In the genomic region with DNA sequence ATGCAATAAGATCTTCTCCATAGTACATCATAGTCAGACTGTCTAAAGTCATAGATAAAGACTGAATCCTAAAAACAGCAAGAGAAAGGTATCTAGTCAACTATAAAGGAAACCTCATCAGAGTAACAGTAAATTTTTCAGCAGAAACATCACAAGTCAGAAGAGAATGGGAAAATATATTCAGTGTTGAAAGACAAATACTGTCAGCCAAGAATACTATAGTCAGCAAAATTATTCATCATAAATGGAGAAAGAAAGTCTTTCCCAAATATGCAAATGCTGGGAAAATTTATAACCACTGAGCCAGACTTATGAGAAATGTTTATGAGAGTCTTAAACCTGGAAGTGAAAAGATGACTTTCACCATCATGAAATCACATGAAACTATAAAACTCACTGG, we compare ENCODE assay signal across 20 cellular contexts.
DNase-seq lines count a peak whose midpoint lies in the region; ATAC-seq, FAIRE-seq and TF ChIP-seq lines count a peak whose summit lies in the region.
"Had no signal": no experiment of that assay in that cellular context is flagged by ENCODE, and none has a peak within 500 bp of the region (broad histone marks: within the 10 kb centered on the region; RNA-seq: fewer than 3 reads in every experiment).

No MANE protein-coding gene starts in this region.

- peaks cover 3% of the 10 kb centered on the region for H3K36me3 Mint-ChIP-seq in astrocyte (ENCODE audit: low read depth, unreplicated experiment)
- H3K36me3 Mint-ChIP-seq: CD8-positive, alpha-beta T cell had no signal

- no peak overlapping the region for H3K27ac Mint-ChIP-seq in astrocyte (ENCODE audit: unreplicated experiment)
- H3K27ac Mint-ChIP-seq: B cell; CD4-positive, alpha-beta T cell; CD8-positive, alpha-beta T cell had no signal

- H3K27ac ChIP-seq in A549 (no peak overlapping the region), HEK293 (ENCODE audit: extremely low read depth, low read depth, low read length) (no peak overlapping the region), astrocyte (ENCODE audit: low read depth, low read length) (no peak overlapping the region), aorta (ENCODE audit: low read depth in 1 of 2, low read length in 2 of 2) (no peak overlapping the region)
- H3K27ac ChIP-seq: BLaER1 treated with 17β-estradiol and CSF1 and Interleukin-3, amounts not matched to agents 10 nM and 100 nM; C4-2B had no signal

- no peak for TF ChIP-seq EP300 in A549 (IDR thresholded peaks at IDR 0.05)

- no peaks in the 10 kb centered on the region for H3K27me3 ChIP-seq in astrocyte (ENCODE audit: insufficient read depth, low read length)
- no peaks in the 10 kb centered on the region for H3K27me3 ChIP-seq in aorta (ENCODE audit: control insufficient read depth in 1 of 2, insufficient read depth in 2 of 2, low read length in 1 of 2)
- H3K27me3 ChIP-seq: BLaER1 treated with 17β-estradiol and CSF1 and Interleukin-3, amounts not matched to agents 10 nM and 100 nM had no signal

- no peaks in the 10 kb centered on the region for H3K36me3 ChIP-seq in HEK293 (ENCODE audit: control insufficient read depth in 2 of 2, insufficient read depth in 1 of 2, low read length in 2 of 2)
- H3K36me3 ChIP-seq in astrocyte (ENCODE audit: insufficient read depth, low read length), result no peaks in the 10 kb centered on the region
- H3K36me3 ChIP-seq in aorta (ENCODE audit: control insufficient read depth in 1 of 2, insufficient read depth in 2 of 2, low read length in 1 of 2), result no peaks in the 10 kb centered on the region
- H3K36me3 ChIP-seq: BLaER1 treated with 17β-estradiol and CSF1 and Interleukin-3, amounts not matched to agents 10 nM and 100 nM had no signal

- H2AFZ ChIP-seq in astrocyte (ENCODE audit: low read depth, low read length), result no peak overlapping the region

- H3K9me3 ChIP-seq in A549, result no peaks in the 10 kb centered on the region
- no peaks in the 10 kb centered on the region for H3K9me3 ChIP-seq in HEK293 (ENCODE audit: control insufficient read depth, insufficient read depth, low read depth, low read length)
- no peaks in the 10 kb centered on the region for H3K9me3 ChIP-seq in astrocyte (ENCODE audit: insufficient read depth, low read depth, low read length)
- no peaks in the 10 kb centered on the region for H3K9me3 ChIP-seq in aorta (ENCODE audit: control insufficient read depth, low read length)

- TF ChIP-seq CTCF in A549 (IDR thresholded peaks at IDR 0.05) (no peak), HEK293 (tag by site-specific recombination; IDR thresholded peaks at IDR 0.05) (no peak), astrocyte (IDR thresholded peaks at IDR 0.05; ENCODE audit: insufficient read depth, low read depth, low read length) (no peak)

- no peak for TF ChIP-seq POLR2A in A549 (IDR thresholded peaks at IDR 0.05; ENCODE audit: low read length)

- H3K4me3 ChIP-seq in A549 (no peak overlapping the region), HEK293 (ENCODE audit: low read depth, low read length) (no peak overlapping the region), astrocyte (ENCODE audit: insufficient read depth, low read depth, low read length) (no peak overlapping the region), aorta (ENCODE audit: low read length in 2 of 2) (no peak overlapping the region)
- H3K4me3 ChIP-seq: BLaER1 treated with 17β-estradiol and CSF1 and Interleukin-3, amounts not matched to agents 10 nM and 100 nM had no signal

- DNase-seq in A549 (ENCODE audit: low read depth in 1 of 2, low spot score in 1 of 2) (no peak), astrocyte (ENCODE audit: low read depth) (no peak), aorta (no peak), activated gamma-delta T cell treated with Interleukin-2 at 50 U/mL for 16 hours (no peak)
- DNase-seq: 8988T; AML-193; Caco-2; Calu3; CD4-positive, alpha-beta T cell; CD8-positive, alpha-beta T cell; DMS79 treated with DMSO at 0.1 percent for 48 hours; GF-D8 had no signal

- no peaks in the 10 kb centered on the region for H3K79me2 ChIP-seq in astrocyte (ENCODE audit: insufficient read depth, low read length)

- H3K4me1 ChIP-seq in A549 (no peaks in the 10 kb centered on the region), HEK293 (ENCODE audit: control insufficient read depth, insufficient read depth, low read length) (no peaks in the 10 kb centered on the region), astrocyte (ENCODE audit: insufficient read depth, low read length) (no peaks in the 10 kb centered on the region), aorta (ENCODE audit: control insufficient read depth in 1 of 2, insufficient read depth in 2 of 2, low read length in 2 of 2) (no peaks in the 10 kb centered on the region)
- H3K4me1 ChIP-seq: BLaER1 treated with 17β-estradiol and CSF1 and Interleukin-3, amounts not matched to agents 10 nM and 100 nM; Caco-2 had no signal

- H3K4me3 Mint-ChIP-seq in astrocyte (ENCODE audit: unreplicated experiment), result no peak overlapping the region
- H3K4me3 Mint-ChIP-seq: B cell; CD4-positive, alpha-beta T cell; CD8-positive, alpha-beta T cell had no signal

- no peaks in the 10 kb centered on the region for H3K4me1 Mint-ChIP-seq in astrocyte (ENCODE audit: low read depth, unreplicated experiment)
- H3K4me1 Mint-ChIP-seq: B cell had no signal

- TF ChIP-seq RAD21 in A549 (conservative IDR thresholded peaks at IDR 0.05 in 1 of 2, IDR thresholded peaks at IDR 0.05 in 1 of 2), result no peak

- H3K9me3 Mint-ChIP-seq in astrocyte (ENCODE audit: unreplicated experiment), result peaks cover 18% of the 10 kb centered on the region

- CTCF ChIA-PET in A549 (lab: Yijun Ruan, JAX), result no interaction called here
- CTCF ChIA-PET in HEK293 (lab: Yijun Ruan, JAX), result interaction anchor here (1.2 kb wide), 1 partner anchor 18 kb away, joined by 3 read pairs; no protein-coding TSS in a partner anchor

- no peak overlapping the region for H3K9ac ChIP-seq in astrocyte (ENCODE audit: low read length)
- H3K9ac ChIP-seq: BLaER1 treated with 17β-estradiol and CSF1 and Interleukin-3, amounts not matched to agents 10 nM and 100 nM had no signal

- POLR2A ChIA-PET in A549 (lab: Yijun Ruan, JAX), result no interaction called here
- POLR2A ChIA-PET in HEK293 (lab: Yijun Ruan, JAX), result no interaction called here

- no peaks in the 10 kb centered on the region for H3K27me3 Mint-ChIP-seq in astrocyte (ENCODE audit: low read depth, unreplicated experiment)
- H3K27me3 Mint-ChIP-seq: B cell; CD4-positive, alpha-beta T cell had no signal

- no peak for FAIRE-seq in A549 (lab: Jason Lieb, UNC)
- peak; percentile 5 for FAIRE-seq in astrocyte (lab: Jason Lieb, UNC)
- FAIRE-seq: D721Med, G401.6, GM12891 had no signal

- H4K20me1 ChIP-seq in astrocyte (ENCODE audit: insufficient read depth, low read length), result no peaks in the 10 kb centered on the region
- H4K20me1 ChIP-seq: BLaER1 treated with 17β-estradiol and CSF1 and Interleukin-3, amounts not matched to agents 10 nM and 100 nM had no signal

- ATAC-seq in A549 (no peak), aorta (ENCODE audit: low FRiP score) (no peak), GM18519 (IDR thresholded peaks at IDR 0.05; ENCODE audit: low FRiP score, unreplicated experiment) (no peak)
- ATAC-seq: CD8-positive, alpha-beta T cell had no signal

- H3K4me2 ChIP-seq in A549, result no peak overlapping the region
- no peak overlapping the region for H3K4me2 ChIP-seq in astrocyte (ENCODE audit: low read length)
- H3K4me2 ChIP-seq: BLaER1 treated with 17β-estradiol and CSF1 and Interleukin-3, amounts not matched to agents 10 nM and 100 nM had no signal

- intact Hi-C loops in aorta (cut with DNase I), result no loop called here

TF ChIP-seq in A549, 52 proteins besides CTCF, POLR2A, EP300 and RAD21:
- no peak for TF ChIP-seq EHMT2 (IDR thresholded peaks at IDR 0.05; ENCODE audit: low read depth)
- peak; percentile 74 for TF ChIP-seq MAFK (IDR thresholded peaks at IDR 0.05; ENCODE audit: partially characterized antibody)

TF ChIP-seq in HEK293, 187 proteins besides CTCF, POLR2A, EP300 and RAD21:
- TF ChIP-seq ZNF19 (tag by site-specific recombination; IDR thresholded peaks at IDR 0.05; ENCODE audit: low read depth) (no peak), IKZF3 (tag by site-specific recombination; IDR thresholded peaks at IDR 0.05) (no peak), ZNF514 (tag by site-specific recombination; IDR thresholded peaks at IDR 0.05) (no peak), SETDB1 (IDR thresholded peaks at IDR 0.05; ENCODE audit: insufficient read length, low read length) (peak; percentile 98), TRIM28 (IDR thresholded peaks at IDR 0.05; ENCODE audit: borderline replicate concordance, low read length) (peak; percentile 70; the same call in 1 of the 2 replicates)
TF ChIP-seq in HEK293: peak in this region for 2.
